In genomic region chr12:51819851-51820720, GRCh38 we compare ENCODE assay signal across 8 cellular contexts. TPM values are rescaled to one million over a fixed set of nuclear protein-coding genes. Genes with fewer than 3 reads are reported as not detected.
DNase-seq lines count a peak whose midpoint lies in the region; ATAC-seq and TF ChIP-seq lines count a peak whose summit lies in the region.

No MANE protein-coding gene starts in this region.

- no peaks in the 10 kb centered on the region for H3K9me3 ChIP-seq in effector memory CD4-positive, alpha-beta T cell (ENCODE audit: control insufficient read depth, low read length)

- no peaks in the 10 kb centered on the region for H3K27me3 ChIP-seq in effector memory CD4-positive, alpha-beta T cell (replicated peaks; ENCODE audit: control insufficient read depth, insufficient read depth, low read length, poor library complexity, severe bottlenecking)

- H3K4me3 ChIP-seq in effector memory CD4-positive, alpha-beta T cell (ENCODE audit: insufficient read depth, low read depth, low read length, poor library complexity, severe bottlenecking), result peak overlapping the region; percentile 79

- peaks cover 7% of the 10 kb centered on the region for H3K4me1 Mint-ChIP-seq in activated CD8-positive, alpha-beta memory T cell treated with anti-CD3 and anti-CD28 coated beads, Interleukin-2, amount 10 ng/mL, durations not matched to agents 7 days and 5 days
- peaks cover 12 to 14% of the 10 kb centered on the region in 2 donors for H3K4me1 Mint-ChIP-seq in natural killer cell treated with Interleukin-12 subunit alpha and Interleukin-12 subunit beta and Interleukin-15 and Interleukin-18, amount 100 ng/mL, for 72 hours (ENCODE audit: low read depth in 2 of 2)

- H3K9me3 Mint-ChIP-seq in activated CD8-positive, alpha-beta memory T cell treated with anti-CD3 and anti-CD28 coated beads, Interleukin-2, amount 10 ng/mL, durations not matched to agents 7 days and 5 days (ENCODE audit: low read depth), result no peaks in the 10 kb centered on the region
- H3K9me3 Mint-ChIP-seq in natural killer cell treated with Interleukin-12 subunit alpha and Interleukin-12 subunit beta and Interleukin-15 and Interleukin-18, amount 100 ng/mL, for 72 hours, result no peaks in the 10 kb centered on the region

- peak overlapping the region; percentile 57 for H3K4me3 Mint-ChIP-seq in activated CD8-positive, alpha-beta memory T cell treated with anti-CD3 and anti-CD28 coated beads, Interleukin-2, amount 10 ng/mL, durations not matched to agents 7 days and 5 days
- H3K4me3 Mint-ChIP-seq in natural killer cell treated with Interleukin-12 subunit alpha and Interleukin-12 subunit beta and Interleukin-15 and Interleukin-18, amount 100 ng/mL, for 72 hours, result peak overlapping the region; percentile 82

- H3K4me1 ChIP-seq in effector memory CD4-positive, alpha-beta T cell (ENCODE audit: control insufficient read depth, insufficient read depth, low read length, poor library complexity, severe bottlenecking), result peaks cover 5% of the 10 kb centered on the region

- peak overlapping the region; percentile 48 for H3K27ac ChIP-seq in effector memory CD4-positive, alpha-beta T cell (ENCODE audit: insufficient read depth, low read length, poor library complexity, severe bottlenecking)

- TF ChIP-seq POLR2A in GM18505 (IDR thresholded peaks at IDR 0.05; ENCODE audit: borderline replicate concordance, extremely low read depth, insufficient read depth, insufficient read length), result no peak

- CTCF ChIA-PET in activated CD8-positive, alpha-beta memory T cell treated with anti-CD3 and anti-CD28 coated beads, Interleukin-2, amount 10 ng/mL, durations not matched to agents 7 days and 5 days (lab: Charles Lee), result interaction anchor here (0.9 to 2.6 kb wide), 12 partner anchors 8 to 398 kb away, joined by 3 to 11 read pairs (median 4); no protein-coding TSS in a partner anchor

- ATAC-seq in activated CD8-positive, alpha-beta memory T cell treated with anti-CD3 and anti-CD28 coated beads, Interleukin-2, amount 10 ng/mL, durations not matched to agents 7 days and 5 days, result peak; percentile 56
- peak; percentile 65 to 67 for ATAC-seq in natural killer cell treated with Interleukin-12 subunit alpha and Interleukin-12 subunit beta and Interleukin-15 and Interleukin-18, amount 100 ng/mL, for 72 hours
- ATAC-seq in GM19397 (IDR thresholded peaks at IDR 0.05; ENCODE audit: unreplicated experiment) (no peak), GM18505 (IDR thresholded peaks at IDR 0.05; ENCODE audit: unreplicated experiment) (no peak)

- H3K36me3 Mint-ChIP-seq in activated CD8-positive, alpha-beta memory T cell treated with anti-CD3 and anti-CD28 coated beads, Interleukin-2, amount 10 ng/mL, durations not matched to agents 7 days and 5 days, result no peaks in the 10 kb centered on the region
- no peaks in the 10 kb centered on the region for H3K36me3 Mint-ChIP-seq in natural killer cell treated with Interleukin-12 subunit alpha and Interleukin-12 subunit beta and Interleukin-15 and Interleukin-18, amount 100 ng/mL, for 72 hours

- H3K27me3 Mint-ChIP-seq in activated CD8-positive, alpha-beta memory T cell treated with anti-CD3 and anti-CD28 coated beads, Interleukin-2, amount 10 ng/mL, durations not matched to agents 7 days and 5 days, result peaks cover 10% of the 10 kb centered on the region
- H3K27me3 Mint-ChIP-seq in natural killer cell treated with Interleukin-12 subunit alpha and Interleukin-12 subunit beta and Interleukin-15 and Interleukin-18, amount 100 ng/mL, for 72 hours, result no peaks in the 10 kb centered on the region

- H3K27ac Mint-ChIP-seq in activated CD8-positive, alpha-beta memory T cell treated with anti-CD3 and anti-CD28 coated beads, Interleukin-2, amount 10 ng/mL, durations not matched to agents 7 days and 5 days, result no peak overlapping the region
- H3K27ac Mint-ChIP-seq in natural killer cell treated with Interleukin-12 subunit alpha and Interleukin-12 subunit beta and Interleukin-15 and Interleukin-18, amount 100 ng/mL, for 72 hours, result peak overlapping the region; percentile 31 to 68

- H3K36me3 ChIP-seq in effector memory CD4-positive, alpha-beta T cell (ENCODE audit: control insufficient read depth, insufficient read depth, low read length), result no peaks in the 10 kb centered on the region

- no peak for DNase-seq in activated CD8-positive, alpha-beta memory T cell treated with anti-CD3 and anti-CD28 coated beads, Interleukin-2, amount 10 ng/mL, durations not matched to agents 7 days and 5 days
- DNase-seq in activated CD8-positive, alpha-beta memory T cell treated with anti-CD3 and anti-CD28 coated beads for 24 hours, result no peak
- DNase-seq in NOMO-1 treated with DMSO at 0.1 percent for 48 hours (lab: John Stamatoyannopoulos, UW; ENCODE audit: unreplicated experiment) (peak; percentile 79), GM19240 (ENCODE audit: insufficient read length, low spot score) (no peak)
- peak in 1 of 3 donors; percentile 27 for DNase-seq in effector memory CD4-positive, alpha-beta T cell
- DNase-seq in natural killer cell treated with Interleukin-12 subunit alpha and Interleukin-12 subunit beta and Interleukin-15 and Interleukin-18, amount 100 ng/mL, for 72 hours (ENCODE audit: low spot score), result peak; percentile 69

RNA-seq across cellular contexts. Expression of gene FIGNL2, which starts 28.4 kb away (rescaled TPM):
- under 1 TPM; 0.40 to 0.73 TPM for total RNA-seq in activated CD8-positive, alpha-beta memory T cell treated with anti-CD3 and anti-CD28 coated beads, Interleukin-2, amount 10 ng/mL, durations not matched to agents 7 days and 5 days
- total RNA-seq in natural killer cell treated with Interleukin-12 subunit alpha and Interleukin-12 subunit beta and Interleukin-15 and Interleukin-18, amount 100 ng/mL, for 72 hours, result under 1 TPM; 0.40 to 0.78 TPM

Comparison
In these comparisons a context has a peak if more than half of its experiments do, and no peak if none do; other contexts are left out.
1. ATAC-seq: peak in activated CD8-positive, alpha-beta memory T cell treated with anti-CD3 and anti-CD28 coated beads, Interleukin-2, amount 10 ng/mL, durations not matched to agents 7 days and 5 days (single experiment) and natural killer cell treated with Interleukin-12 subunit alpha and Interleukin-12 subunit beta and Interleukin-15 and Interleukin-18, amount 100 ng/mL, for 72 hours (2 of 2); none in GM19397 (single experiment) and GM18505 (single experiment).
2. DNase-seq: peak in NOMO-1 treated with DMSO at 0.1 percent for 48 hours (single experiment) and natural killer cell treated with Interleukin-12 subunit alpha and Interleukin-12 subunit beta and Interleukin-15 and Interleukin-18, amount 100 ng/mL, for 72 hours (single experiment); none in activated CD8-positive, alpha-beta memory T cell treated with anti-CD3 and anti-CD28 coated beads, Interleukin-2, amount 10 ng/mL, durations not matched to agents 7 days and 5 days (single experiment), activated CD8-positive, alpha-beta memory T cell treated with anti-CD3 and anti-CD28 coated beads for 24 hours (single experiment) and GM19240 (single experiment).